ENCODE assay signal across 16 cellular contexts in the genomic region with DNA sequence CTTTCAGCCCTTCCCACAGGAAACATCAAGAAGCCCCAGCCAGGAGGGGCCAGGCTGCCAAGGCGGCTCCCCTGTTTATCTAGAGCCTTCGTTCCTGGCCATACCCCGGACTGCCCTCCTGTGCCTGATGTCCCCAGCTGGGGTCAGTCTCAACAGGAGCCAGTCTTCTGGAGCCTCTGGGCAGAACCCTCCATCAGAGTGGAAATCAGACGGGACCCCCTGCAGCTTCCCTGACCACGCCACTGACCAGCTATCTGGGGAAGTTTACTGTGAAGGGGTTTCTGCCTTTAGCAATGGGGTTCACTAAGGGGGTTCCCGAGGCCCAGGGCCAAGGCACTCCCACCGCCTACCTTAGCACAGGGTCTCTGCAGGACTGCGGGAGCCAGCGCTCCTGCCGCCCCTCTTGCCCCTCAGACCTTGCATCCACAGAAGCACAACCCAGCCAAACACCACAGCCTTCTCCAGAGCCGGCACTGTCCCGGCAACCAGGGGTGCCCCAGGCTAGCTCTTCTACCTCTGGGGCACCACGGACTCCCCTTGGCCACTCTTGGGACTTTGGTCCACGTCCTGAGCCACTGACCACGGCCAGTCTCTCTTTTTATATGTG. TPM values are rescaled to one million over a fixed set of nuclear protein-coding genes. Genes with fewer than 3 reads are reported as not detected.
"Had no signal": no experiment of that assay in that cellular context is flagged by ENCODE, and none has a peak within 500 bp of the region (broad histone marks: within the 10 kb centered on the region; RNA-seq: fewer than 3 reads in every experiment).

No MANE protein-coding gene starts in this region.

- ATAC-seq: activated CD8-positive, alpha-beta T cell treated with anti-CD3 and anti-CD28 coated beads for 36 hours; mucosa of descending colon; naive thymus-derived CD4-positive, alpha-beta T cell had no signal

- H3K27ac ChIP-seq: breast epithelium, esophagus muscularis mucosa, hepatocyte, left ventricle myocardium inferior, SJSA1 had no signal

- H3K9me3 Mint-ChIP-seq: activated CD8-positive, alpha-beta T cell treated with anti-CD3 and anti-CD28 coated beads for 36 hours; activated T-helper 1 cell treated with anti-CD3 and anti-CD28 coated beads, Interleukin-12 subunit alpha, Interleukin-12 subunit beta, Interleukin-2, Interleukin-4 antibody, amounts not matched to agents 30 ng/mL and 10 ng/mL and 1 ng/mL, durations not matched to agents 14 hours and 24 hours and 36 hours; T-helper 2 cell treated with Interferon-gamma antibody and Interleukin-4, amounts not matched to agents 5 μg/mL and 100 μg/mL, for 36 hours had no signal

- H3K4me3 ChIP-seq: breast epithelium, esophagus muscularis mucosa, hepatocyte, left ventricle myocardium inferior, mucosa of descending colon, SJSA1, tibial nerve had no signal

- H3K4me3 Mint-ChIP-seq: activated CD8-positive, alpha-beta T cell treated with anti-CD3 and anti-CD28 coated beads for 36 hours; activated T-helper 1 cell treated with anti-CD3 and anti-CD28 coated beads, Interleukin-12 subunit alpha, Interleukin-12 subunit beta, Interleukin-2, Interleukin-4 antibody, amounts not matched to agents 30 ng/mL and 10 ng/mL and 1 ng/mL, durations not matched to agents 14 hours and 24 hours and 36 hours; T-helper 2 cell treated with Interferon-gamma antibody and Interleukin-4, amounts not matched to agents 5 μg/mL and 100 μg/mL, for 36 hours had no signal

- H3K27me3 ChIP-seq: breast epithelium, esophagus muscularis mucosa, hepatocyte, SJSA1, tibial nerve had no signal

- H3K27me3 Mint-ChIP-seq: activated CD8-positive, alpha-beta T cell treated with anti-CD3 and anti-CD28 coated beads for 36 hours; naive thymus-derived CD4-positive, alpha-beta T cell had no signal

- H3K9me3 ChIP-seq: breast epithelium, esophagus muscularis mucosa, left ventricle myocardium inferior, mucosa of descending colon, SJSA1, tibial nerve had no signal

- DNase-seq: activated CD4-positive, alpha-beta T cell treated with anti-CD3 and anti-CD28 coated beads for 1 hour; activated CD8-positive, alpha-beta memory T cell treated with anti-CD3 and anti-CD28 coated beads, Interleukin-2, amount 50 U/mL, for 4 hours; activated CD8-positive, alpha-beta T cell treated with anti-CD3 and anti-CD28 coated beads for 36 hours; aorta; retina; stimulated activated CD4-positive, alpha-beta T cell treated with anti-CD3 and anti-CD28 coated beads, Interleukin-2, amount 100 ng/mL, for 48 hours had no signal

- H3K36me3 ChIP-seq: breast epithelium had no signal

- H3K27ac Mint-ChIP-seq: activated CD8-positive, alpha-beta T cell treated with anti-CD3 and anti-CD28 coated beads for 36 hours; activated T-helper 1 cell treated with anti-CD3 and anti-CD28 coated beads, Interleukin-12 subunit alpha, Interleukin-12 subunit beta, Interleukin-2, Interleukin-4 antibody, amounts not matched to agents 30 ng/mL and 10 ng/mL and 1 ng/mL, durations not matched to agents 14 hours and 24 hours and 36 hours had no signal

RNA-seq across cellular contexts. Expression of gene AUNIP, which starts 43.0 kb away (rescaled TPM):
- total RNA-seq: aorta, esophagus muscularis mucosa, left ventricle myocardium inferior, tibial nerve had no signal
